8 cellular contexts compared by ENCODE assay signal in the genomic region with DNA sequence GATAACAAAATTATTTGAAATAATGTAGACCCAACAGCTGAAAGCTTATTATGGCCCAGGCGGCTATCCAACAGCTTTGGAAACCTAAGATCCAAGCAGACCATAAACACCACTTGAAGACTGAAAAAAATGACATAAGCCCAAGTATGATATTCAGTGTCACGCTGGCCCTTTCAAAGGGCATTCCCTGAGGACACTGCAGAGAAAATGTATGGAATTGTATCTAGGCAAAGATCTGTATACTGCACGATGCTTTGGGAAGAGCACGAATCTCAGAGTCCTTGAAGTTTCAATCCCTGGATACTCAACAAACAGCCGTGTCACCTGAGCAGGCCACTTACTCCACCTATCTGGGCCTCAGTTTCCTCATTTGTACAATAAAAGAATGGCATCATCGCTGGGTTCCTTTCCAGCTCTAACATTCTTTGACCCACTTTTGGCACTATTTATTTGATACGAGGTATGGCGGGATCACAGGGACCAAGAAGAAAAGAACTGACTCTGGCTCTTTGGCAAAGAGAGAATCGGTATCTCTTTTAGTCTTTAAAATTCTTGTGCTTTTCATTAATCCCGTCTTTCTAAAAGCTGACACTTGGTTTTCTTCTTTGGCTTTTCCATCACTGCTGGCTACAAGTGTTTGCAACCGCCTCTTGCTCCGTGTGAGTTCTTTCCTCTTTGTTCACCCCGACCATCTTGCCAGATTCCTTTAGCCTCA. TPM values are rescaled to one million over a fixed set of nuclear protein-coding genes. Genes with fewer than 3 reads are reported as not detected.
DNase-seq lines count a peak whose midpoint lies in the region; ATAC-seq and TF ChIP-seq lines count a peak whose summit lies in the region.

No MANE protein-coding gene starts in this region.

- no peaks in the 10 kb centered on the region for H3K9me3 ChIP-seq in heart right ventricle
- no peaks in the 10 kb centered on the region for H3K9me3 ChIP-seq in mammary epithelial cell (replicated peaks; ENCODE audit: insufficient read depth, low read length)
- H3K9me3 ChIP-seq in mesodermal cell (ENCODE audit: control insufficient read depth, low read length), result no peaks in the 10 kb centered on the region

- ATAC-seq in heart right ventricle (peak in 5 of 8 donors; percentile 4 to 11 (median 8)), left lobe of liver (no peak)

- peak overlapping the region in 9 of 10 donors; percentile 78 to 98 (median 94) for H3K27ac ChIP-seq in heart right ventricle
- H3K27ac ChIP-seq in mammary epithelial cell (ENCODE audit: insufficient read depth, low read depth, low read length), result no peak overlapping the region
- no peak overlapping the region for H3K27ac ChIP-seq in mesodermal cell (ENCODE audit: low read depth, low read length, severe bottlenecking)

- intact Hi-C loops in heart right ventricle (cut with DNase I) (loop anchor here in 1 of 10 donors (10.0 kb wide), 1 partner anchor 50 kb away; no protein-coding TSS in a partner anchor), cardiac septum (cut with DNase I) (no loop called here), mammary epithelial cell (cut with micrococcal nuclease) (no loop called here)

- in situ Hi-C loops in mammary epithelial cell (cut with MboI; ENCODE audit: low sequenced_read_pairs in 2 of 2), result no loop called here

- peaks cover 48% of the 10 kb centered on the region for H3K79me2 ChIP-seq in mammary epithelial cell (ENCODE audit: insufficient read depth, low read length)

- H4K20me1 ChIP-seq in mammary epithelial cell (ENCODE audit: insufficient read depth, low read length), result no peaks in the 10 kb centered on the region

- H3K9ac ChIP-seq in mammary epithelial cell (ENCODE audit: insufficient read depth, low read length), result peak overlapping the region; percentile 16

- H3K4me1 ChIP-seq in heart right ventricle, result peaks cover 6 to 63% (median 35%) of the 10 kb centered on the region in 9 donors
- H3K4me1 ChIP-seq in mammary epithelial cell (ENCODE audit: insufficient read depth, low read length), result peaks cover 15% of the 10 kb centered on the region
- H3K4me1 ChIP-seq in mesodermal cell (ENCODE audit: control insufficient read depth, insufficient read depth, low read length, poor library complexity, severe bottlenecking), result peaks cover 10% of the 10 kb centered on the region

- 21 to 24% methylated on average over 13 of the region's 13 CpGs for WGBS in heart right ventricle, 2 donors
- WGBS in mammary epithelial cell (ENCODE audit: low coverage, missing lambda C conversion rate), result 39% methylated on average over 13 of the region's 13 CpGs
- 17 to 21% methylated on average over 10 to 11 of the region's 13 CpGs for WGBS in mesodermal cell (ENCODE audit: insufficient coverage in 2 of 2), 2 experiments

- peak overlapping the region; percentile 65 to 99 (median 92) for H3K4me3 ChIP-seq in heart right ventricle
- peak overlapping the region; percentile 66 to 91 (median 78) for H3K4me3 ChIP-seq in mammary epithelial cell (replicated peaks in 1 of 3; ENCODE audit: insufficient read depth in 1 of 3, low read depth in 2 of 3, low read length in 3 of 3)
- H3K4me3 ChIP-seq in mesodermal cell (ENCODE audit: extremely low read depth, insufficient read depth, low read length, poor library complexity, severe bottlenecking), result peak overlapping the region; percentile 80

- H3K36me3 ChIP-seq in heart right ventricle (no peaks in the 10 kb centered on the region), mammary epithelial cell (ENCODE audit: insufficient read depth, low read length) (no peaks in the 10 kb centered on the region), mesodermal cell (ENCODE audit: control insufficient read depth, insufficient read depth, low read length) (no peaks in the 10 kb centered on the region)

- TSS peak; percentile 29 for BruUV-seq in mammary epithelial cell (replicated peaks; lab: Mats Ljungman, UMichigan)

- H3K4me2 ChIP-seq in mammary epithelial cell (ENCODE audit: insufficient read depth, low read depth, low read length), result peak overlapping the region; percentile 98

- H3K27me3 ChIP-seq in heart right ventricle, result no peaks in the 10 kb centered on the region
- H3K27me3 ChIP-seq in mammary epithelial cell (ENCODE audit: insufficient read depth, low read length), result no peaks in the 10 kb centered on the region

- dilution Hi-C loops in mammary epithelial cell (cut with HindIII; ENCODE audit: low sequenced_read_pairs), result loop anchor here (10.0 kb wide), 1 partner anchor 70 kb away; no protein-coding TSS in a partner anchor

- no peak for TF ChIP-seq CTCF in heart right ventricle (IDR thresholded peaks at IDR 0.05)
- no peak for TF ChIP-seq CTCF in mammary epithelial cell (conservative IDR thresholded peaks at IDR 0.05 in 1 of 2, IDR thresholded peaks at IDR 0.05 in 1 of 2; ENCODE audit: extremely low read depth in 1 of 2, insufficient read depth in 1 of 2, low read depth in 1 of 2, low read length in 2 of 2)

- DNase-seq in heart right ventricle (no peak), cardiac septum (ENCODE audit: low spot score) (no peak), mammary epithelial cell (no peak), NCI-H82 (lab: John Stamatoyannopoulos, UW) (no peak), HCEC 1CT (no peak), left lobe of liver (ENCODE audit: low spot score) (no peak), D341Med (ENCODE audit: low spot score) (no peak)

- peak overlapping the region; percentile 98 for H2AFZ ChIP-seq in mammary epithelial cell (ENCODE audit: low read depth, low read length)

- CTCF ChIA-PET in mammary epithelial cell (lab: Charles Lee; ENCODE audit: low non-redundant PET), result no interaction called here

RNA-seq across cellular contexts. Expression of gene STAT5B, which starts 1.2 kb away (rescaled TPM):
- 10 to 100 TPM; 26.3 to 34.7 (median 30.8) TPM for total RNA-seq in heart right ventricle
- 10 to 100 TPM; 14.4 to 22.5 TPM for polyA plus RNA-seq in heart right ventricle
- 32.8 TPM for total RNA-seq in cardiac septum
- total RNA-seq in mammary epithelial cell, result 10 to 100 TPM; 20.0 to 20.5 TPM
- polyA plus RNA-seq in mammary epithelial cell, result 13.3 TPM
- 82.6 TPM for polyA minus RNA-seq in mammary epithelial cell
- 31.3 TPM for polyA plus RNA-seq in mesodermal cell (2013, experiment 1 of 2)
- 23.8 TPM for polyA plus RNA-seq in mesodermal cell (2013, experiment 2 of 2)
- total RNA-seq in left lobe of liver, result 26.3 TPM

RNA-seq across cellular contexts. Expression of gene STAT5A, which starts 13.3 kb away (rescaled TPM):
- 10 to 100 TPM; 13.4 to 28.5 (median 16.1) TPM for total RNA-seq in heart right ventricle
- 10 to 100 TPM in 1 of 2 donors, 1 to 10 TPM in 1; 8.2 to 11.9 TPM for polyA plus RNA-seq in heart right ventricle
- total RNA-seq in cardiac septum, result 12.1 TPM
- 10 to 100 TPM in 1 of 2 donors, 1 to 10 TPM in 1; 1.7 to 10.5 TPM for total RNA-seq in mammary epithelial cell
- polyA plus RNA-seq in mammary epithelial cell, result 1.2 TPM
- polyA minus RNA-seq in mammary epithelial cell, result 5.2 TPM
- 11.4 TPM for polyA plus RNA-seq in mesodermal cell (2013, experiment 1 of 2)
- 7.7 TPM for polyA plus RNA-seq in mesodermal cell (2013, experiment 2 of 2)
- total RNA-seq in left lobe of liver, result 10.2 TPM

Comparison
In these comparisons a context has a peak if more than half of its experiments do, and no peak if none do; other contexts are left out.
1. H3K27ac ChIP-seq: peak in heart right ventricle (9 of 10); none in mammary epithelial cell (single experiment) and mesodermal cell (single experiment).
2. Peak in every context shown above with its lines, with median percentiles within 50 percentile points of each other: H3K4me3 ChIP-seq.